In genomic region chr1:204506969-204507316, GRCh38 we compare ENCODE assay signal across 1 cellular context.
TF ChIP-seq lines count a peak whose summit lies in the region.

No MANE protein-coding gene starts in this region.

TF ChIP-seq in HEK293, 187 proteins besides CTCF, POLR2A, EP300 and RAD21 (continued from another document and continues in another):
- TF ChIP-seq KLF8 (tag by site-specific recombination; IDR thresholded peaks at IDR 0.05) (peak; percentile 45; the same call in 1 of the 2 replicates), ZNF37A (tag by site-specific recombination; IDR thresholded peaks at IDR 0.05) (peak; percentile 60; the same call in 1 of the 2 replicates), ZSCAN18 (tag by site-specific recombination; IDR thresholded peaks at IDR 0.05) (peak; percentile 88; the same call in 1 of the 2 replicates), ZNF704 (tag by site-specific recombination; IDR thresholded peaks at IDR 0.05) (no peak), MZF1 (tag by site-specific recombination; IDR thresholded peaks at IDR 0.05; ENCODE audit: borderline replicate concordance) (no peak), GLI2 (tag by site-specific recombination; IDR thresholded peaks at IDR 0.05; ENCODE audit: borderline replicate concordance, low read depth) (no peak), GLIS2 (tag by site-specific recombination; IDR thresholded peaks at IDR 0.05) (no peak), ZNF266 (tag by site-specific recombination; IDR thresholded peaks at IDR 0.05; ENCODE audit: low read depth) (no peak), ZNF645 (tag by site-specific recombination; IDR thresholded peaks at IDR 0.05) (no peak), ZNF19 (tag by site-specific recombination; IDR thresholded peaks at IDR 0.05; ENCODE audit: low read depth) (no peak), KLF9 (tag by site-specific recombination; IDR thresholded peaks at IDR 0.05; ENCODE audit: low read depth) (no peak), ZBTB11 (tag by site-specific recombination; conservative IDR thresholded peaks at IDR 0.05; ENCODE audit: low read depth) (no peak; the same call in 1 of the 2 replicates), ZNF426 (tag by site-specific recombination; IDR thresholded peaks at IDR 0.05) (no peak; the same call in 1 of the 2 replicates), ZNF521 (tag by site-specific recombination; IDR thresholded peaks at IDR 0.05) (no peak), ZNF2 (tag by site-specific recombination; IDR thresholded peaks at IDR 0.05) (peak; percentile 33), ZNF514 (tag by site-specific recombination; IDR thresholded peaks at IDR 0.05) (no peak), ZBTB7A (tag by site-specific recombination; IDR thresholded peaks at IDR 0.05; ENCODE audit: low read depth) (0 out of 2 replicates have a peak, but pooled peaks have one; percentile 82), ZNF175 (tag by site-specific recombination; IDR thresholded peaks at IDR 0.05) (no peak), ELK4 (IDR thresholded peaks at IDR 0.05; ENCODE audit: borderline replicate concordance, low read depth, low read length) (no peak), TRIM28 (IDR thresholded peaks at IDR 0.05; ENCODE audit: borderline replicate concordance, low read length) (no peak; the same call in 1 of the 2 replicates), GFI1B (tag by site-specific recombination; IDR thresholded peaks at IDR 0.05) (peak; percentile 54; the same call in 1 of the 2 replicates), OVOL3 (tag by site-specific recombination; IDR thresholded peaks at IDR 0.05) (no peak), ZNF223 (tag by site-specific recombination; IDR thresholded peaks at IDR 0.05) (no peak), HOXA7 (CRISPR knock-in tag; IDR thresholded peaks at IDR 0.05; ENCODE audit: borderline replicate concordance) (no peak), ZSCAN4 (tag by site-specific recombination; IDR thresholded peaks at IDR 0.05) (peak; percentile 60; the same call in 1 of the 2 replicates), ZFP37 (tag by site-specific recombination; IDR thresholded peaks at IDR 0.05) (0 out of 2 replicates have a peak, but pooled peaks have one; percentile 20), RBAK (tag by site-specific recombination; IDR thresholded peaks at IDR 0.05) (no peak), ZNF600 (tag by site-specific recombination; IDR thresholded peaks at IDR 0.05) (no peak), ZNF174 (tag by site-specific recombination; IDR thresholded peaks at IDR 0.05) (peak; percentile 93; the same call in 1 of the 2 replicates), ZNF692 (tag by site-specific recombination; IDR thresholded peaks at IDR 0.05) (peak; percentile 80), HIC1 (tag by site-specific recombination; IDR thresholded peaks at IDR 0.05) (no peak), KLF7 (tag by site-specific recombination; IDR thresholded peaks at IDR 0.05; ENCODE audit: borderline replicate concordance) (peak; percentile 81; the same call in 1 of the 2 replicates), ZNF184 (tag by site-specific recombination; IDR thresholded peaks at IDR 0.05) (peak; percentile 82; the same call in 1 of the 2 replicates), ZNF23 (tag by site-specific recombination; IDR thresholded peaks at IDR 0.05; ENCODE audit: borderline replicate concordance) (no peak), ZBTB17 (tag by site-specific recombination; IDR thresholded peaks at IDR 0.05) (no peak), ZNF707 (tag by site-specific recombination; IDR thresholded peaks at IDR 0.05) (no peak), ZNF660 (tag by site-specific recombination; IDR thresholded peaks at IDR 0.05) (peak; percentile 96), ZNF133 (tag by site-specific recombination; IDR thresholded peaks at IDR 0.05) (no peak), ZNF785 (tag by site-specific recombination; IDR thresholded peaks at IDR 0.05) (no peak), KLF16 (tag by site-specific recombination; IDR thresholded peaks at IDR 0.05) (peak; percentile 29; the same call in 1 of the 2 replicates), ZNF16 (tag by site-specific recombination; IDR thresholded peaks at IDR 0.05; ENCODE audit: low read depth) (no peak), ZNF513 (tag by site-specific recombination; IDR thresholded peaks at IDR 0.05) (peak; percentile 65), ZNF610 (tag by site-specific recombination; IDR thresholded peaks at IDR 0.05; ENCODE audit: borderline replicate concordance) (no peak; the same call in 1 of the 2 replicates), ZNF837 (tag by site-specific recombination; IDR thresholded peaks at IDR 0.05) (no peak), ZNF510 (tag by site-specific recombination; IDR thresholded peaks at IDR 0.05; ENCODE audit: insufficient replicate concordance) (no peak), ZNF214 (tag by site-specific recombination; IDR thresholded peaks at IDR 0.05; ENCODE audit: borderline replicate concordance) (no peak), INSM2 (tag by site-specific recombination; IDR thresholded peaks at IDR 0.05) (peak; percentile 56; the same call in 1 of the 2 replicates), ZNF624 (tag by site-specific recombination; IDR thresholded peaks at IDR 0.05) (no peak), ZNF112 (tag by site-specific recombination; IDR thresholded peaks at IDR 0.05) (no peak)
